Comparison of ENCODE assay signal across 18 cellular contexts in the genomic region with DNA sequence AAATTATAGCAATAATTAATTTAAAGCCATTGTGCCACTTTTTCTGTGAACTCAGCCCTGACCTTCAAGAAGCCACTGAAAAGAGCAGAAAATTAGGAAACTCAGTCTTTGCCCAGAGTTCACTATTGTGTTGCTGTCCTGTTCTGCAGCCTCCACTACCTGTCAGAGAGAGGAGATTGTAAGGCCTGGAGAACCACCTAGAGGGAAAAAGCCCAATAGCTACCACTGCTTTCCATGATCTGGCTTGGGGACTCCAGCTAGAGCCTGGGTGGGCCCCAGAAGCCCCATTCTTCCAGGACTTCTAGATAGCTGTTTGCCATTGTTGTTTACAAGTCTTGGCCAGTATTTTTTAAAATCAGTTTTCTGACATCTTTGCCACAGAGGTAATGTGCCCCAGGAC.
DNase-seq lines count a peak whose midpoint lies in the region; ATAC-seq and TF ChIP-seq lines count a peak whose summit lies in the region.
"Had no signal": no experiment of that assay in that cellular context is flagged by ENCODE, and none has a peak within 500 bp of the region (broad histone marks: within the 10 kb centered on the region; RNA-seq: fewer than 3 reads in every experiment).

No MANE protein-coding gene starts in this region.

- peak; percentile 81 for TF ChIP-seq CTCF in BE2C (IDR thresholded peaks at IDR 0.05; ENCODE audit: low read depth, low read length)
- peak; percentile 33 for TF ChIP-seq CTCF in GM10266 (IDR thresholded peaks at IDR 0.05; ENCODE audit: control insufficient read depth, insufficient read depth, low read depth, missing control alignments)
- TF ChIP-seq CTCF in foreskin keratinocyte (conservative IDR thresholded peaks at IDR 0.05) = peak; percentile 31
- no peak for TF ChIP-seq CTCF in nephron progenitor cell (IDR thresholded peaks at IDR 0.05)
- no peak for TF ChIP-seq CTCF in OCI-LY7 (conservative IDR thresholded peaks at IDR 0.05; ENCODE audit: low read length)

- ATAC-seq in foreskin keratinocyte = no peak
- ATAC-seq: naive thymus-derived CD4-positive, alpha-beta T cell had no signal

- no peak overlapping the region for H3K27ac Mint-ChIP-seq in nephron progenitor cell
- no peak overlapping the region for H3K27ac Mint-ChIP-seq in immature natural killer cell
- H3K27ac Mint-ChIP-seq: activated naive CD4-positive, alpha-beta T cell treated with anti-CD3 and anti-CD28 coated beads, Interleukin-2, amount 10 ng/mL, durations not matched to agents 7 days and 5 days; naive thymus-derived CD4-positive, alpha-beta T cell had no signal

- H3K27me3 ChIP-seq in BE2C = no peaks in the 10 kb centered on the region
- no peaks in the 10 kb centered on the region for H3K27me3 ChIP-seq in foreskin keratinocyte
- H3K27me3 ChIP-seq: suprapubic skin had no signal

- BruUV-seq in OCI-LY7 (replicated peaks; lab: Mats Ljungman, UMichigan) = no TSS peak

- H3K79me2 ChIP-seq in OCI-LY7 (ENCODE audit: insufficient read depth, low read depth, low read length) = no peaks in the 10 kb centered on the region

- H4K20me1 ChIP-seq in OCI-LY7 (ENCODE audit: insufficient read depth, low read length) = no peaks in the 10 kb centered on the region

- POLR2A ChIA-PET in OCI-LY7 (lab: Charles Lee) = no interaction called here

- H3K9me2 ChIP-seq in OCI-LY7 (ENCODE audit: insufficient read depth, low read length) = no peaks in the 10 kb centered on the region

- H3K4me3 Mint-ChIP-seq in nephron progenitor cell (no peak overlapping the region), immature natural killer cell (no peak overlapping the region)
- H3K4me3 Mint-ChIP-seq: activated naive CD4-positive, alpha-beta T cell treated with anti-CD3 and anti-CD28 coated beads, Interleukin-2, amount 10 ng/mL, durations not matched to agents 7 days and 5 days; naive thymus-derived CD4-positive, alpha-beta T cell had no signal

- H3K36me3 Mint-ChIP-seq in nephron progenitor cell (ENCODE audit: low read depth) (peaks cover 15% of the 10 kb centered on the region), immature natural killer cell (peaks cover 0 to 5% (median 0%) of the 10 kb centered on the region in 3 donors)
- H3K36me3 Mint-ChIP-seq: activated naive CD4-positive, alpha-beta T cell treated with anti-CD3 and anti-CD28 coated beads, Interleukin-2, amount 10 ng/mL, durations not matched to agents 7 days and 5 days had no signal

- DNase-seq in BE2C (peak; percentile 60), GM10266 (ENCODE audit: extremely low spot score) (no peak), OCI-M1 (lab: John Stamatoyannopoulos, UW) (peak; percentile 16), foreskin keratinocyte (no peak), GM19240 (ENCODE audit: insufficient read length, low spot score) (no peak), nephron progenitor cell (no peak), immature natural killer cell (no peak), OCI-LY7 (ENCODE audit: low spot score) (no peak)
- DNase-seq: activated CD4-positive, CD25-positive, alpha-beta regulatory T cell treated with anti-CD3 and anti-CD28 coated beads, Interleukin-2, amount 50 U/mL, for 72 hours; activated CD8-positive, alpha-beta memory T cell treated with anti-CD3 and anti-CD28 coated beads, Interleukin-2, amount 50 U/mL, for 4 hours; activated naive CD4-positive, alpha-beta T cell treated with anti-CD3 and anti-CD28 coated beads, Interleukin-2, amount 10 ng/mL, durations not matched to agents 7 days and 5 days; Karpas-422; NCI-H2081 treated with DMSO at 0.1 percent for 48 hours; NCI-H774; stimulated activated CD4-positive, alpha-beta T cell treated with anti-CD3 and anti-CD28 coated beads, Interleukin-15, amount 100 ng/mL, for 24 hours had no signal

- H3K4me2 ChIP-seq in OCI-LY7 (ENCODE audit: low read length) = no peak overlapping the region

- H3K27ac ChIP-seq in foreskin keratinocyte (no peak overlapping the region), OCI-LY7 (ENCODE audit: low read depth, low read length, poor library complexity, severe bottlenecking) (no peak overlapping the region)
- H3K27ac ChIP-seq: suprapubic skin had no signal

- H3K9me3 Mint-ChIP-seq in nephron progenitor cell = peaks cover 25% of the 10 kb centered on the region
- peaks cover 0 to 6% (median 0%) of the 10 kb centered on the region in 6 donors for H3K9me3 Mint-ChIP-seq in immature natural killer cell
- H3K9me3 Mint-ChIP-seq: activated naive CD4-positive, alpha-beta T cell treated with anti-CD3 and anti-CD28 coated beads, Interleukin-2, amount 10 ng/mL, durations not matched to agents 7 days and 5 days had no signal

- CTCF ChIA-PET in OCI-LY7 (lab: Charles Lee; ENCODE audit: unreplicated experiment) = no interaction called here

- no peaks in the 10 kb centered on the region for H3K9me3 ChIP-seq in BE2C
- H3K9me3 ChIP-seq in OCI-LY7 (ENCODE audit: low read length) = no peaks in the 10 kb centered on the region
- H3K9me3 ChIP-seq: suprapubic skin had no signal

- H3K4me1 Mint-ChIP-seq in nephron progenitor cell (peaks cover 24% of the 10 kb centered on the region), immature natural killer cell (peaks cover 6 to 8% of the 10 kb centered on the region in 2 donors)

- H3K36me3 ChIP-seq in BE2C = no peaks in the 10 kb centered on the region
- H3K36me3 ChIP-seq in OCI-LY7 (ENCODE audit: insufficient read depth, low read length) = no peaks in the 10 kb centered on the region
- H3K36me3 ChIP-seq: suprapubic skin had no signal

- intact Hi-C loops in OCI-LY7 (cut with micrococcal nuclease; ENCODE audit: unreplicated experiment) = no loop called here

- H3K27me3 Mint-ChIP-seq in nephron progenitor cell (ENCODE audit: low read depth, poor library complexity) (peaks cover 3% of the 10 kb centered on the region), immature natural killer cell (ENCODE audit: low read depth in 3 of 3) (peaks cover 0 to 3% (median 0%) of the 10 kb centered on the region in 3 donors)
- H3K27me3 Mint-ChIP-seq: activated naive CD4-positive, alpha-beta T cell treated with anti-CD3 and anti-CD28 coated beads, Interleukin-2, amount 10 ng/mL, durations not matched to agents 7 days and 5 days; naive thymus-derived CD4-positive, alpha-beta T cell had no signal

- peaks cover 26% of the 10 kb centered on the region for H3K4me1 ChIP-seq in BE2C
- H3K4me1 ChIP-seq in foreskin keratinocyte = peaks cover 17% of the 10 kb centered on the region
- no peaks in the 10 kb centered on the region for H3K4me1 ChIP-seq in OCI-LY7 (ENCODE audit: insufficient read depth, low read length, poor library complexity, severe bottlenecking)
- H3K4me1 ChIP-seq: suprapubic skin had no signal

- H2AFZ ChIP-seq in OCI-LY7 (ENCODE audit: low read length) = no peak overlapping the region

- H3K4me3 ChIP-seq in BE2C (ENCODE audit: low read depth, low read length) (no peak overlapping the region), OCI-LY7 (ENCODE audit: low read depth, low read length, poor library complexity, severe bottlenecking) (no peak overlapping the region)
- H3K4me3 ChIP-seq: lung, suprapubic skin had no signal

Comparison
In these comparisons a context has a peak if more than half of its experiments do, and no peak if none do; other contexts are left out.
1. DNase-seq: peak in BE2C (single experiment) and OCI-M1 (single experiment); none in GM10266 (single experiment), foreskin keratinocyte (0 of 2), GM19240 (single experiment), nephron progenitor cell (single experiment), immature natural killer cell (0 of 3) and OCI-LY7 (single experiment).
2. CTCF ChIP-seq: peak in BE2C (single experiment), GM10266 (single experiment) and foreskin keratinocyte (single experiment); none in nephron progenitor cell (single experiment) and OCI-LY7 (single experiment).